ENCODE assay signal across 12 cellular contexts in genomic region chr1:3442331-3442730, GRCh38. TPM values are rescaled to one million over a fixed set of nuclear protein-coding genes. Genes with fewer than 3 reads are reported as not detected.
DNase-seq lines count a peak whose midpoint lies in the region; ATAC-seq and TF ChIP-seq lines count a peak whose summit lies in the region.
"Had no signal": no experiment of that assay in that cellular context is flagged by ENCODE, and none has a peak within 500 bp of the region (broad histone marks: within the 10 kb centered on the region; RNA-seq: fewer than 3 reads in every experiment).

No MANE protein-coding gene starts in this region.

- no peaks in the 10 kb centered on the region for H3K36me3 ChIP-seq in mesodermal cell (ENCODE audit: control insufficient read depth, insufficient read depth, low read length)
- no peaks in the 10 kb centered on the region for H3K36me3 ChIP-seq in tibial nerve
- no peaks in the 10 kb centered on the region for H3K36me3 ChIP-seq in HAP-1 (replicated peaks)

- H3K9me3 ChIP-seq in mesodermal cell (ENCODE audit: control insufficient read depth, low read length) (no peaks in the 10 kb centered on the region), tibial nerve (peaks cover 0 to 11% (median 0%) of the 10 kb centered on the region in 4 donors), HAP-1 (peaks cover 3% of the 10 kb centered on the region; the same call in 1 of the 2 replicates)

- intact Hi-C loops in dorsolateral prefrontal cortex (cut with DNase I): no loop called here

- WGBS in mesodermal cell (ENCODE audit: insufficient coverage in 2 of 2), 2 experiments: 93 to 95% methylated on average over 8 to 12 of the region's 13 CpGs
- WGBS in tibial nerve, 2 donors: 48 to 61% methylated on average over 10 to 11 of the region's 13 CpGs

- H3K4me3 ChIP-seq in dorsolateral prefrontal cortex (no peak overlapping the region), mesodermal cell (ENCODE audit: extremely low read depth, insufficient read depth, low read length, poor library complexity, severe bottlenecking) (no peak overlapping the region), tibial nerve (no peak overlapping the region), HAP-1 (no peak overlapping the region)
- H3K4me3 ChIP-seq: GM12878 had no signal

- TF ChIP-seq CTCF in dorsolateral prefrontal cortex (IDR thresholded peaks at IDR 0.05 in 54 of 56, conservative IDR thresholded peaks at IDR 0.05 in 2 of 56; ENCODE audit: low read depth in 1 of 56, partially characterized antibody in 56 of 56) (no peak), tibial nerve (IDR thresholded peaks at IDR 0.05) (no peak)

- H3K27me3 ChIP-seq in dorsolateral prefrontal cortex (no peaks in the 10 kb centered on the region), tibial nerve (peaks cover 0 to 8% of the 10 kb centered on the region in 2 donors), HAP-1 (ENCODE audit: low read depth) (peaks cover 37% of the 10 kb centered on the region)

- DNase-seq in caudate nucleus (lab: John Stamatoyannopoulos, UW) (peak in 3 of 61 donors; percentile 37 to 51 (median 41)), dorsolateral prefrontal cortex (no peak), tibial nerve (ENCODE audit: low spot score in 2 of 2) (no peak), EL (no peak), HAP-1 (ENCODE audit: low spot score in 2 of 2) (no peak)
- DNase-seq: Calu3; CD4-positive, alpha-beta T cell; DMS 273 treated with DMSO at 0.1 percent for 48 hours; IMR-90 had no signal

- no peak for TF ChIP-seq POLR2A in tibial nerve (IDR thresholded peaks at IDR 0.05)

- TF ChIP-seq EP300 in tibial nerve (IDR thresholded peaks at IDR 0.05): no peak

- H3K4me1 ChIP-seq in mesodermal cell (ENCODE audit: control insufficient read depth, insufficient read depth, low read length, poor library complexity, severe bottlenecking) (no peaks in the 10 kb centered on the region), tibial nerve (peaks cover 0 to 63% (median 22%) of the 10 kb centered on the region in 4 donors), HAP-1 (no peaks in the 10 kb centered on the region)

- in situ Hi-C loops in HAP-1 (cut with MboI; ENCODE audit: low sequenced_read_pairs): no loop called here

- ATAC-seq in GM18858 (IDR thresholded peaks at IDR 0.05; ENCODE audit: unreplicated experiment): no peak
- ATAC-seq: GM12878 had no signal

- peak overlapping the region; percentile 97 for H3K27ac ChIP-seq in caudate nucleus (ENCODE audit: low read depth, low read length)
- H3K27ac ChIP-seq in dorsolateral prefrontal cortex: peak overlapping the region; percentile 70 to 99 (median 94)
- H3K27ac ChIP-seq in mesodermal cell (ENCODE audit: low read depth, low read length, severe bottlenecking): peak overlapping the region; percentile 69
- peak overlapping the region in 3 of 4 donors; percentile 36 to 88 (median 81) for H3K27ac ChIP-seq in tibial nerve

RNA-seq across cellular contexts. Expression of gene ARHGEF16, which starts 12.1 kb away (rescaled TPM):
- total RNA-seq in dorsolateral prefrontal cortex (1 to 10 TPM in 114 of 120 experiments, under 1 TPM in 6; 0.35 to 4.6 (median 2.1) TPM), tibial nerve (10 to 100 TPM; 10.0 to 19.2 (median 17.1) TPM)
- 6.9 TPM for polyA plus RNA-seq in mesodermal cell (2013, experiment 1 of 2)
- 6.5 TPM for polyA plus RNA-seq in mesodermal cell (2013, experiment 2 of 2)
- total RNA-seq: GM12878 had no signal
- polyA plus RNA-seq: GM12878 had no signal
